ENCODE assay signal across 16 cellular contexts in the genomic region with DNA sequence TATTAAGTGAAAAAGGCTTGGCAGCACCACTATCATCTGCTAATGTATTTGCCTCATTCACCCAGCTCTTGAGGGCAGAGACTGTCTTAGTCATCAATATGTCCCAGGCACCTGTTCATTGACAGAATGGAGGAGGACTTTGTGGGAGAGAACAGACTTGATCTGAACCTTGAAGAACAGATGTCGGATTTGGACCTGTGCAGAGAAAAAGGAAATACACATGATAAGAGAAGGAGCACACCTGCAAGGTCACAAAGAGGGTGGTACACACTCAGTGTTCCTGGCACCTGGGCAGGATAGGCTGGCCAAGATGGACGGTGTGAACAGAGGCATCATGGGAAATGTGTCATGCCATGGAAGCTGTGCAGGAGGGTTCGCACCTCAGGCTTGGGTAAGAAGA. TPM values are rescaled to one million over a fixed set of nuclear protein-coding genes. Genes with fewer than 3 reads are reported as not detected.
DNase-seq lines count a peak whose midpoint lies in the region; ATAC-seq and TF ChIP-seq lines count a peak whose summit lies in the region.
"Had no signal": no experiment of that assay in that cellular context is flagged by ENCODE, and none has a peak within 500 bp of the region (broad histone marks: within the 10 kb centered on the region; RNA-seq: fewer than 3 reads in every experiment).

No MANE protein-coding gene starts in this region.

- H3K4me3 Mint-ChIP-seq in activated CD4-positive, alpha-beta T cell treated with anti-CD3 and anti-CD28 coated beads for 36 hours, result no peak overlapping the region
- no peak overlapping the region for H3K4me3 Mint-ChIP-seq in activated CD4-positive, alpha-beta T cell treated with anti-CD3 and anti-CD28 coated beads, Interleukin-2, amount 10 ng/mL, durations not matched to agents 24 days and 14 days
- H3K4me3 Mint-ChIP-seq in CD4-positive, alpha-beta memory T cell, result peak overlapping the region in 5 of 8 donors; percentile 29 to 74 (median 50)
- no peak overlapping the region for H3K4me3 Mint-ChIP-seq in activated CD8-positive, alpha-beta T cell treated with anti-CD3 and anti-CD28 coated beads for 36 hours
- peak overlapping the region in 1 of 2 donors; percentile 19 for H3K4me3 Mint-ChIP-seq in effector memory CD8-positive, alpha-beta T cell

- H3K9me3 ChIP-seq in CD4-positive, alpha-beta memory T cell (ENCODE audit: control insufficient read depth in 1 of 2, low read length in 2 of 2), result no peaks in the 10 kb centered on the region
- H3K9me3 ChIP-seq: BLaER1 treated with 17β-estradiol and CSF1 and Interleukin-3, amounts not matched to agents 10 nM and 100 nM had no signal

- peaks cover 4% of the 10 kb centered on the region for H3K9me3 Mint-ChIP-seq in activated CD4-positive, alpha-beta T cell treated with anti-CD3 and anti-CD28 coated beads for 36 hours (ENCODE audit: low read depth)
- H3K9me3 Mint-ChIP-seq in activated CD4-positive, alpha-beta T cell treated with anti-CD3 and anti-CD28 coated beads, Interleukin-2, amount 10 ng/mL, durations not matched to agents 24 days and 14 days, result peaks cover 4% of the 10 kb centered on the region
- H3K9me3 Mint-ChIP-seq in CD4-positive, alpha-beta memory T cell, result no peaks in the 10 kb centered on the region
- H3K9me3 Mint-ChIP-seq in activated CD8-positive, alpha-beta T cell treated with anti-CD3 and anti-CD28 coated beads for 36 hours, result peaks cover 9% of the 10 kb centered on the region
- no peaks in the 10 kb centered on the region for H3K9me3 Mint-ChIP-seq in effector memory CD8-positive, alpha-beta T cell

- peaks cover 63% of the 10 kb centered on the region for H3K4me1 ChIP-seq in CD4-positive, alpha-beta memory T cell (ENCODE audit: insufficient read depth, low read length)

- H3K27ac Mint-ChIP-seq in activated CD4-positive, alpha-beta T cell treated with anti-CD3 and anti-CD28 coated beads for 36 hours, result peak overlapping the region; percentile 58
- H3K27ac Mint-ChIP-seq in activated CD4-positive, alpha-beta T cell treated with anti-CD3 and anti-CD28 coated beads, Interleukin-2, amount 10 ng/mL, durations not matched to agents 24 days and 14 days, result no peak overlapping the region
- peak overlapping the region; percentile 23 to 89 (median 84) for H3K27ac Mint-ChIP-seq in CD4-positive, alpha-beta memory T cell
- H3K27ac Mint-ChIP-seq in activated CD8-positive, alpha-beta T cell treated with anti-CD3 and anti-CD28 coated beads for 36 hours, result peak overlapping the region; percentile 80
- peak overlapping the region; percentile 57 to 60 for H3K27ac Mint-ChIP-seq in effector memory CD8-positive, alpha-beta T cell

- no peak for DNase-seq in activated CD4-positive, alpha-beta T cell treated with anti-CD3 and anti-CD28 coated beads for 36 hours
- no peak for DNase-seq in activated CD4-positive, alpha-beta T cell treated with anti-CD3 and anti-CD28 coated beads, Interleukin-2, amount 10 ng/mL, durations not matched to agents 24 days and 14 days
- no peak for DNase-seq in CD4-positive, alpha-beta memory T cell
- no peak for DNase-seq in activated CD8-positive, alpha-beta T cell treated with anti-CD3 and anti-CD28 coated beads for 36 hours
- DNase-seq in effector memory CD8-positive, alpha-beta T cell, result no peak
- DNase-seq in pons (ENCODE audit: low spot score) (no peak), NCI-H146 treated with DMSO at 0.1 percent for 48 hours (lab: John Stamatoyannopoulos, UW; ENCODE audit: unreplicated experiment) (no peak), islet precursor cell (no peak)
- DNase-seq: DND-41, GDM1, HCEC 1CT, NCI-H1436, NCI-H2081 treated with DMSO at 0.1 percent for 48 hours, NCI-H524 treated with DMSO at 0.1 percent for 48 hours had no signal

- intact Hi-C loops in activated CD4-positive, alpha-beta T cell treated with anti-CD3 and anti-CD28 coated beads for 36 hours (cut with DNase I, micrococcal nuclease), result no loop called here
- intact Hi-C loops in activated CD4-positive, alpha-beta T cell treated with anti-CD3 and anti-CD28 coated beads, Interleukin-2, amount 10 ng/mL, durations not matched to agents 24 days and 14 days (cut with micrococcal nuclease), result loop anchor here (10.0 kb wide), 1 partner anchor 274 kb away; no protein-coding TSS in a partner anchor
- intact Hi-C loops in CD4-positive, alpha-beta memory T cell (cut with micrococcal nuclease), result no loop called here
- intact Hi-C loops in activated CD8-positive, alpha-beta T cell treated with anti-CD3 and anti-CD28 coated beads for 36 hours (cut with micrococcal nuclease), result loop anchor here (10.0 kb wide), 1 partner anchor 96 kb away; no protein-coding TSS in a partner anchor

- no peaks in the 10 kb centered on the region for H3K36me3 ChIP-seq in CD4-positive, alpha-beta memory T cell (ENCODE audit: insufficient read depth, low read length)

- H3K27me3 Mint-ChIP-seq in activated CD4-positive, alpha-beta T cell treated with anti-CD3 and anti-CD28 coated beads for 36 hours, result no peaks in the 10 kb centered on the region
- peaks cover 1% of the 10 kb centered on the region for H3K27me3 Mint-ChIP-seq in activated CD4-positive, alpha-beta T cell treated with anti-CD3 and anti-CD28 coated beads, Interleukin-2, amount 10 ng/mL, durations not matched to agents 24 days and 14 days
- H3K27me3 Mint-ChIP-seq in CD4-positive, alpha-beta memory T cell, result no peaks in the 10 kb centered on the region
- no peaks in the 10 kb centered on the region for H3K27me3 Mint-ChIP-seq in activated CD8-positive, alpha-beta T cell treated with anti-CD3 and anti-CD28 coated beads for 36 hours
- no peaks in the 10 kb centered on the region for H3K27me3 Mint-ChIP-seq in effector memory CD8-positive, alpha-beta T cell

- no peak for TF ChIP-seq CTCF in activated CD8-positive, alpha-beta T cell treated with anti-CD3 and anti-CD28 coated beads for 36 hours (IDR thresholded peaks at IDR 0.05)

- no peaks in the 10 kb centered on the region for H3K27me3 ChIP-seq in CD4-positive, alpha-beta memory T cell (ENCODE audit: insufficient read depth, low read length)
- H3K27me3 ChIP-seq: BLaER1 treated with 17β-estradiol and CSF1 and Interleukin-3, amounts not matched to agents 10 nM and 100 nM had no signal

- H3K4me3 ChIP-seq in CD4-positive, alpha-beta memory T cell (ENCODE audit: low read length in 2 of 2), result no peak overlapping the region
- H3K4me3 ChIP-seq: BLaER1 treated with 17β-estradiol and CSF1 and Interleukin-3, amounts not matched to agents 10 nM and 100 nM had no signal

- CTCF ChIA-PET in activated CD4-positive, alpha-beta T cell treated with anti-CD3 and anti-CD28 coated beads for 36 hours (lab: Charles Lee), result interaction anchor here (0.6 to 2.4 kb wide), 7 partner anchors 10 to 100 kb away, joined by 3 to 10 read pairs (median 3); no protein-coding TSS in a partner anchor
- CTCF ChIA-PET in CD4-positive, alpha-beta memory T cell (lab: Charles Lee; ENCODE audit: partially characterized antibody), result interaction anchor here (1.2 to 2.0 kb wide), 3 partner anchors 12 to 33 kb away, joined by 3 to 11 read pairs (median 4); no protein-coding TSS in a partner anchor
- CTCF ChIA-PET in activated CD8-positive, alpha-beta T cell treated with anti-CD3 and anti-CD28 coated beads for 36 hours (lab: Charles Lee), result interaction anchor here (0.9 to 1.9 kb wide), 3 partner anchors 22 to 92 kb away, joined by 3 to 5 read pairs (median 3); no protein-coding TSS in a partner anchor

- POLR2A ChIA-PET in activated CD4-positive, alpha-beta T cell treated with anti-CD3 and anti-CD28 coated beads for 36 hours (lab: Charles Lee), result interaction anchor here (0.7 kb wide), 1 partner anchor 33 kb away, joined by 5 read pairs; no protein-coding TSS in a partner anchor
- POLR2A ChIA-PET in CD4-positive, alpha-beta memory T cell (lab: Charles Lee; ENCODE audit: partially characterized antibody), result interaction anchor here (2.1 to 16.8 kb wide), 6 partner anchors 9 to 89 kb away, joined by 8 to 565 read pairs (median 238); no protein-coding TSS in a partner anchor
- POLR2A ChIA-PET in activated CD8-positive, alpha-beta T cell treated with anti-CD3 and anti-CD28 coated beads for 36 hours (lab: Charles Lee), result interaction anchor here (3.8 to 9.7 kb wide), 2 partner anchors 11 to 31 kb away, joined by 19 to 85 read pairs; no protein-coding TSS in a partner anchor

- H3K4me1 Mint-ChIP-seq in activated CD4-positive, alpha-beta T cell treated with anti-CD3 and anti-CD28 coated beads for 36 hours, result peaks cover 62% of the 10 kb centered on the region
- H3K4me1 Mint-ChIP-seq in activated CD4-positive, alpha-beta T cell treated with anti-CD3 and anti-CD28 coated beads, Interleukin-2, amount 10 ng/mL, durations not matched to agents 24 days and 14 days, result peaks cover 52% of the 10 kb centered on the region
- H3K4me1 Mint-ChIP-seq in CD4-positive, alpha-beta memory T cell, result peaks cover 52 to 91% (median 65%) of the 10 kb centered on the region in 4 donors
- peaks cover 72% of the 10 kb centered on the region for H3K4me1 Mint-ChIP-seq in activated CD8-positive, alpha-beta T cell treated with anti-CD3 and anti-CD28 coated beads for 36 hours (ENCODE audit: low read depth)
- H3K4me1 Mint-ChIP-seq in effector memory CD8-positive, alpha-beta T cell (ENCODE audit: low read depth in 2 of 2), result peaks cover 33 to 47% of the 10 kb centered on the region in 2 donors

- no peak for ATAC-seq in activated CD4-positive, alpha-beta T cell treated with anti-CD3 and anti-CD28 coated beads for 36 hours
- no peak for ATAC-seq in activated CD8-positive, alpha-beta T cell treated with anti-CD3 and anti-CD28 coated beads for 36 hours
- no peak for ATAC-seq in effector memory CD8-positive, alpha-beta T cell (replicated peaks)

- H3K27ac ChIP-seq in CD4-positive, alpha-beta memory T cell (ENCODE audit: low read depth, low read length), result peak overlapping the region; percentile 7
- H3K27ac ChIP-seq: BLaER1 treated with 17β-estradiol and CSF1 and Interleukin-3, amounts not matched to agents 10 nM and 100 nM; RWPE1 had no signal

- H3K36me3 Mint-ChIP-seq in activated CD4-positive, alpha-beta T cell treated with anti-CD3 and anti-CD28 coated beads for 36 hours (ENCODE audit: low read depth), result peaks cover 4% of the 10 kb centered on the region
- peaks cover 15% of the 10 kb centered on the region for H3K36me3 Mint-ChIP-seq in activated CD4-positive, alpha-beta T cell treated with anti-CD3 and anti-CD28 coated beads, Interleukin-2, amount 10 ng/mL, durations not matched to agents 24 days and 14 days (ENCODE audit: low read depth)
- no peaks in the 10 kb centered on the region for H3K36me3 Mint-ChIP-seq in CD4-positive, alpha-beta memory T cell
- peaks cover 6% of the 10 kb centered on the region for H3K36me3 Mint-ChIP-seq in activated CD8-positive, alpha-beta T cell treated with anti-CD3 and anti-CD28 coated beads for 36 hours (ENCODE audit: low read depth)
- H3K36me3 Mint-ChIP-seq in effector memory CD8-positive, alpha-beta T cell (ENCODE audit: insufficient read depth), result peaks cover 9% of the 10 kb centered on the region

RNA-seq across cellular contexts. Expression of gene MGAT4A, which starts 7.4 kb away (rescaled TPM):
- 10 to 100 TPM; 49.4 to 67.5 TPM for total RNA-seq in activated CD4-positive, alpha-beta T cell treated with anti-CD3 and anti-CD28 coated beads for 36 hours
- total RNA-seq in activated CD4-positive, alpha-beta T cell treated with anti-CD3 and anti-CD28 coated beads, Interleukin-2, amount 10 ng/mL, durations not matched to agents 24 days and 14 days, result 48.8 and 49.2 TPM in 2 replicates
- 100 to 1,000 TPM; 256 to 270 TPM for total RNA-seq in CD4-positive, alpha-beta memory T cell
- polyA plus RNA-seq in CD4-positive, alpha-beta memory T cell, result 100 to 1,000 TPM; 223 to 336 TPM
- total RNA-seq in activated CD8-positive, alpha-beta T cell treated with anti-CD3 and anti-CD28 coated beads for 36 hours, result 10 to 100 TPM; 57.6 to 59.0 TPM

Comparison
In these comparisons a context has a peak if more than half of its experiments do, and no peak if none do; other contexts are left out.
1. intact Hi-C loops: an anchor here in activated CD4-positive, alpha-beta T cell treated with anti-CD3 and anti-CD28 coated beads, Interleukin-2, amount 10 ng/mL, durations not matched to agents 24 days and 14 days (10.0 kb wide) and activated CD8-positive, alpha-beta T cell treated with anti-CD3 and anti-CD28 coated beads for 36 hours (10.0 kb wide); none called in activated CD4-positive, alpha-beta T cell treated with anti-CD3 and anti-CD28 coated beads for 36 hours and CD4-positive, alpha-beta memory T cell.
2. H3K4me3 Mint-ChIP-seq: peak in CD4-positive, alpha-beta memory T cell (5 of 8); none in activated CD4-positive, alpha-beta T cell treated with anti-CD3 and anti-CD28 coated beads for 36 hours (single experiment), activated CD4-positive, alpha-beta T cell treated with anti-CD3 and anti-CD28 coated beads, Interleukin-2, amount 10 ng/mL, durations not matched to agents 24 days and 14 days (single experiment) and activated CD8-positive, alpha-beta T cell treated with anti-CD3 and anti-CD28 coated beads for 36 hours (single experiment).